Comparison of ENCODE assay signal across 1 cellular context in genomic region chr11:124879999-124880611, GRCh38.
TF ChIP-seq lines count a peak whose summit lies in the region.

No MANE protein-coding gene starts in this region.

TF ChIP-seq in IMR-90, 13 proteins besides CTCF, POLR2A, EP300 and RAD21:
- TF ChIP-seq CEBPB (IDR thresholded peaks at IDR 0.05; ENCODE audit: low read depth, low read length) (no peak), RFX5 (IDR thresholded peaks at IDR 0.05; ENCODE audit: low read depth, low read length) (no peak), MAFK (IDR thresholded peaks at IDR 0.05; ENCODE audit: low read depth, low read length) (no peak), ELK1 (IDR thresholded peaks at IDR 0.05; ENCODE audit: borderline replicate concordance, low read depth, low read length) (no peak), MAZ (IDR thresholded peaks at IDR 0.05; ENCODE audit: borderline replicate concordance, low read depth, low read length) (no peak), SMC3 (IDR thresholded peaks at IDR 0.05; ENCODE audit: low read depth, low read length) (no peak), NFE2L2 (IDR thresholded peaks at IDR 0.05; ENCODE audit: low read depth, low read length) (no peak), RCOR1 (IDR thresholded peaks at IDR 0.05; ENCODE audit: insufficient replicate concordance, low read length) (no peak), CHD1 (IDR thresholded peaks at IDR 0.05; ENCODE audit: low read depth, low read length) (no peak), BHLHE40 (IDR thresholded peaks at IDR 0.05; ENCODE audit: low read depth, low read length) (no peak), USF2 (IDR thresholded peaks at IDR 0.05; ENCODE audit: low read depth, low read length) (no peak), FOS (IDR thresholded peaks at IDR 0.05; ENCODE audit: low read depth, low read length) (no peak), MXI1 (IDR thresholded peaks at IDR 0.05; ENCODE audit: borderline replicate concordance, low read depth, low read length) (no peak)
TF ChIP-seq in IMR-90: peak in this region for 0.
